ENCODE assay signal across 1 cellular context in genomic region chr20:62924567-62925419, GRCh38.
A peak's percentile ranks its signal among the peaks of the same experiment; 100 is the strongest.
TF ChIP-seq lines count a peak whose summit lies in the region.

No MANE protein-coding gene starts in this region.

TF ChIP-seq in HepG2, 621 proteins besides CTCF, POLR2A, EP300 and RAD21 (continued from another document and continues in another):
- no peak for TF ChIP-seq ZBTB10 (CRISPR knock-in tag; IDR thresholded peaks at IDR 0.05; ENCODE audit: borderline replicate concordance)
- TF ChIP-seq BCL6 (CRISPR knock-in tag; IDR thresholded peaks at IDR 0.05): 0 out of 2 replicates have a peak, but pooled peaks have one; percentile 7
- TF ChIP-seq ZNF44 (CRISPR knock-in tag; IDR thresholded peaks at IDR 0.05): peak; percentile 76; the same call in 1 of the 2 replicates
- TF ChIP-seq PAX8 (CRISPR knock-in tag; IDR thresholded peaks at IDR 0.05; ENCODE audit: borderline replicate concordance): no peak
- TF ChIP-seq ZNF232 (CRISPR knock-in tag; IDR thresholded peaks at IDR 0.05; ENCODE audit: borderline replicate concordance): no peak; the same call in 1 of the 2 replicates
- TF ChIP-seq BHLHE40 (IDR thresholded peaks at IDR 0.05; ENCODE audit: low read length): no peak
- TF ChIP-seq HOMEZ (CRISPR knock-in tag; IDR thresholded peaks at IDR 0.05; ENCODE audit: low read depth): peak; percentile 48; the same call in 1 of the 2 replicates
- no peak for TF ChIP-seq ZBTB1 (CRISPR knock-in tag; IDR thresholded peaks at IDR 0.05; ENCODE audit: borderline replicate concordance)
- TF ChIP-seq ZNF274 (CRISPR knock-in tag; IDR thresholded peaks at IDR 0.05): peak; percentile 81; the same call in 1 of the 2 replicates
- TF ChIP-seq SRY (CRISPR knock-in tag; IDR thresholded peaks at IDR 0.05): no peak; the same call in 1 of the 2 replicates
- no peak; the same call in 1 of the 2 replicates for TF ChIP-seq SOX5 (CRISPR knock-in tag; IDR thresholded peaks at IDR 0.05; ENCODE audit: borderline replicate concordance)
- no peak for TF ChIP-seq ZNF121 (CRISPR knock-in tag; IDR thresholded peaks at IDR 0.05)
- TF ChIP-seq STAT5B (CRISPR knock-in tag; IDR thresholded peaks at IDR 0.05): no peak
- TF ChIP-seq ZSCAN25 (CRISPR knock-in tag; IDR thresholded peaks at IDR 0.05): no peak
- TF ChIP-seq NONO (IDR thresholded peaks at IDR 0.05): no peak
- TF ChIP-seq NONO (CRISPR knock-in tag; conservative IDR thresholded peaks at IDR 0.05): 0 out of 2 replicates have a peak, but pooled peaks have one; percentile 0
- no peak for TF ChIP-seq SRSF9 (IDR thresholded peaks at IDR 0.05; ENCODE audit: borderline replicate concordance, insufficient read depth, low read depth, low read length, poor library complexity, severe bottlenecking)
- no peak for TF ChIP-seq ZNF710 (CRISPR knock-in tag; IDR thresholded peaks at IDR 0.05; ENCODE audit: borderline replicate concordance)
- no peak for TF ChIP-seq DBP (CRISPR knock-in tag; IDR thresholded peaks at IDR 0.05; ENCODE audit: not compliant biosample characterization)
- no peak for TF ChIP-seq KAT2B (IDR thresholded peaks at IDR 0.05; ENCODE audit: borderline replicate concordance, low read depth, low read length)
- no peak for TF ChIP-seq ATM (IDR thresholded peaks at IDR 0.05; ENCODE audit: borderline replicate concordance)
- TF ChIP-seq ARNT (IDR thresholded peaks at IDR 0.05): no peak
- no peak; the same call in 1 of the 2 replicates for TF ChIP-seq KAT7 (CRISPR knock-in tag; IDR thresholded peaks at IDR 0.05; ENCODE audit: borderline replicate concordance)
- no peak for TF ChIP-seq TARDBP (CRISPR knock-in tag; IDR thresholded peaks at IDR 0.05)
- peak; percentile 61 for TF ChIP-seq ZBTB3 (CRISPR knock-in tag; IDR thresholded peaks at IDR 0.05; ENCODE audit: borderline replicate concordance, low read depth)
- TF ChIP-seq NFAT5 (CRISPR knock-in tag; IDR thresholded peaks at IDR 0.05): no peak
- no peak for TF ChIP-seq ZBTB46 (CRISPR knock-in tag; IDR thresholded peaks at IDR 0.05; ENCODE audit: borderline replicate concordance)
- TF ChIP-seq SP2 (CRISPR knock-in tag; IDR thresholded peaks at IDR 0.05): no peak
- TF ChIP-seq KDM4B (CRISPR knock-in tag; IDR thresholded peaks at IDR 0.05): no peak; the same call in 1 of the 2 replicates
- TF ChIP-seq FIP1L1 (IDR thresholded peaks at IDR 0.05; ENCODE audit: borderline replicate concordance, insufficient read depth, low read depth, low read length): no peak
- no peak for TF ChIP-seq ZNF790 (CRISPR knock-in tag; IDR thresholded peaks at IDR 0.05; ENCODE audit: borderline replicate concordance)
- peak; percentile 80; the same call in 1 of the 2 replicates for TF ChIP-seq BCL3 (CRISPR knock-in tag; IDR thresholded peaks at IDR 0.05)
- peak; percentile 60; the same call in 1 of the 2 replicates for TF ChIP-seq MLLT10 (CRISPR knock-in tag; IDR thresholded peaks at IDR 0.05)
- TF ChIP-seq SCMH1 (CRISPR knock-in tag; IDR thresholded peaks at IDR 0.05; ENCODE audit: borderline replicate concordance): no peak
- no peak for TF ChIP-seq CERS6 (CRISPR knock-in tag; IDR thresholded peaks at IDR 0.05)
- no peak for TF ChIP-seq FOSL2 (CRISPR knock-in tag; IDR thresholded peaks at IDR 0.05)
- no peak; the same call in 1 of the 2 replicates for TF ChIP-seq ZNF609 (CRISPR knock-in tag; IDR thresholded peaks at IDR 0.05; ENCODE audit: borderline replicate concordance)
- TF ChIP-seq PHF8 (CRISPR knock-in tag; IDR thresholded peaks at IDR 0.05): no peak; the same call in none of the 2 replicates
